In the genomic region with DNA sequence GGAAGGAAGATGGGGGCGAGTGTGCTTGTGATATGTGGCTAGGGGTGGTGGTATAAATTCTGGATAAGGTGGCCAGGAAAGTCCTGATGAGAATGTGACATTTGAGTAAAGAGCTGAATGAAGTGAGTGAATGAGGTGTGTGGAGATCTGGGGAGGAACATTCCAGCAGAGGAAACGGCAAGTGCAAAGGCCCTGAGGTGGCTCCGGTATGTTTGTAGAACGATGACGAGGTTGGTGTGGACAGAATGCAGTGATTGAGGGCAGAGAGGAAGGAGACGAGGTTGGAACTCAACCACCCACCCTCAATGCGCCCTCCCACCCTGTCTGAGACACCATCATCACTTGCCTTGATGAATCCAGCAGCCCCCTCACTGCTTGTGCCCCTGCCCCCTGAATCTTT, we compare ENCODE assay signal across 10 cellular contexts. TPM values are rescaled to one million over a fixed set of nuclear protein-coding genes. Genes with fewer than 3 reads are reported as not detected.
"Had no signal": no experiment of that assay in that cellular context is flagged by ENCODE, and none has a peak within 500 bp of the region (broad histone marks: within the 10 kb centered on the region; RNA-seq: fewer than 3 reads in every experiment).

No MANE protein-coding gene starts in this region.

- H2AFZ ChIP-seq: GM23248 had no signal

- H3K9ac ChIP-seq: GM23248 had no signal

- DNase-seq: GM23248, H9, HCEC 1CT, HFFc6, KG1 had no signal

- H3K4me3 ChIP-seq: GM23248 had no signal

- FAIRE-seq: H1, H54 had no signal

- H3K27ac ChIP-seq: GM23248, HL-60 had no signal

RNA-seq across cellular contexts. Expression of a gene that starts 19.7 kb away (rescaled TPM):
- total RNA-seq: HT1080 had no signal
- polyA plus RNA-seq: IgD-negative memory B cell had no signal
